Comparison of ENCODE assay signal across 10 cellular contexts in the genomic region with DNA sequence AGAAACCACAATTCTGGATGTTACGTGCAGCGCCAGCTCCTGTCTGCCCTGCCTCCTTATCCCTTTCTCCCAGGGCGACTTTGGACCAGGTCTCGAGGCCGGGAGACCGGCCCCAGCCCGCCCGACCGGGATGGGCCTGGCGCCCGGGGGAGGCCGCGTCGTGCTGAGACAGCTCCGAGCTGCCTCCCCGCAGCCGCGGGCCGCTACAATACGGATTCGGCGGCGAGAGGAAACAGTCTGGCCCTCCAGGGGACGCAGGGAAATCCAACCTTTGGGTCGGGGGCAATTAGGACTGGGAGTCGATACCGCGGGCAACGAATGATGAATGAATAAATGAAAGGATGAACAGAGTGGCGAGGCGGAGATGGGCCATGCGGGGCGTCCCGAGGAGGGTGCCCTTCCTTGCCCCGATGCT. TPM values are rescaled to one million over a fixed set of nuclear protein-coding genes. Genes with fewer than 3 reads are reported as not detected.
DNase-seq lines count a peak whose midpoint lies in the region; ATAC-seq and TF ChIP-seq lines count a peak whose summit lies in the region.
"Had no signal": no experiment of that assay in that cellular context is flagged by ENCODE, and none has a peak within 500 bp of the region (broad histone marks: within the 10 kb centered on the region; RNA-seq: fewer than 3 reads in every experiment).

No MANE protein-coding gene starts in this region.

- H3K79me2 ChIP-seq in hepatocyte: no peaks in the 10 kb centered on the region

- no peak for DNase-seq in hepatocyte (ENCODE audit: low spot score)
- no peak for DNase-seq in retinal pigment epithelial cell (ENCODE audit: low read depth)
- DNase-seq in activated gamma-delta T cell treated with Interleukin-2 at 50 U/mL for 16 hours: no peak
- no peak for DNase-seq in omental fat pad (ENCODE audit: low spot score)
- DNase-seq in NCI-H2107 (lab: John Stamatoyannopoulos, UW): no peak
- no peak for DNase-seq in T-helper 9 cell
- DNase-seq: SHP77 treated with DMSO at 0.1 percent for 48 hours had no signal

- no peaks in the 10 kb centered on the region for H3K9me3 Mint-ChIP-seq in activated T-helper 17 cell treated with anti-CD3 and anti-CD28 coated beads, Interleukin-2, amount 50 U/mL, for 72 hours
- H3K9me3 Mint-ChIP-seq: central memory CD8-positive, alpha-beta T cell had no signal

- H3K4me1 Mint-ChIP-seq in activated T-helper 17 cell treated with anti-CD3 and anti-CD28 coated beads, Interleukin-2, amount 50 U/mL, for 72 hours: peaks cover 18% of the 10 kb centered on the region

- no peak overlapping the region for H3K4me3 Mint-ChIP-seq in activated T-helper 17 cell treated with anti-CD3 and anti-CD28 coated beads, Interleukin-2, amount 50 U/mL, for 72 hours

- H4K20me1 ChIP-seq in hepatocyte (ENCODE audit: insufficient read depth, poor library complexity, severe bottlenecking): no peaks in the 10 kb centered on the region

- H3K9ac ChIP-seq in ES-I3 (ENCODE audit: low read depth, low read length): peak overlapping the region; percentile 71

- H3K36me3 ChIP-seq in ES-I3 (ENCODE audit: insufficient read depth, low read length) (peaks cover 4% of the 10 kb centered on the region; the same call in 1 of the 2 replicates), hepatocyte (replicated peaks; ENCODE audit: insufficient read depth, low read depth) (no peaks in the 10 kb centered on the region)

- peak; percentile 1 for ATAC-seq in activated T-helper 17 cell treated with anti-CD3 and anti-CD28 coated beads, Interleukin-2, amount 50 U/mL, for 72 hours (replicated peaks)
- no peak for ATAC-seq in omental fat pad (ENCODE audit: low FRiP score)

- peaks cover 45% of the 10 kb centered on the region for H3K36me3 Mint-ChIP-seq in activated T-helper 17 cell treated with anti-CD3 and anti-CD28 coated beads, Interleukin-2, amount 50 U/mL, for 72 hours (ENCODE audit: low read depth)

- no peaks in the 10 kb centered on the region for H3K9me2 ChIP-seq in hepatocyte (replicated peaks; ENCODE audit: insufficient read depth)

- no peaks in the 10 kb centered on the region for H3K27me3 Mint-ChIP-seq in activated T-helper 17 cell treated with anti-CD3 and anti-CD28 coated beads, Interleukin-2, amount 50 U/mL, for 72 hours

- peaks cover 3% of the 10 kb centered on the region; the same call in 1 of the 2 replicates for H3K4me1 ChIP-seq in ES-I3 (ENCODE audit: insufficient read depth, low read length)
- H3K4me1 ChIP-seq in hepatocyte (ENCODE audit: insufficient read depth): no peaks in the 10 kb centered on the region

- H3K27ac Mint-ChIP-seq in activated T-helper 17 cell treated with anti-CD3 and anti-CD28 coated beads, Interleukin-2, amount 50 U/mL, for 72 hours: peak overlapping the region; percentile 52

- H2AFZ ChIP-seq in hepatocyte: peak overlapping the region; percentile 68

- peaks cover 13% of the 10 kb centered on the region for H3K27me3 ChIP-seq in hepatocyte

- H3K4me3 ChIP-seq in hepatocyte (peak overlapping the region; percentile 36), retinal pigment epithelial cell (ENCODE audit: low read length) (peak overlapping the region; percentile 43)

- WGBS in hepatocyte (ENCODE audit: low lambda C conversion rate, missing lambda C conversion rate): 10% methylated on average over 35 of the region's 35 CpGs

- H3K27ac ChIP-seq in hepatocyte: no peak overlapping the region

- H3K4me2 ChIP-seq in hepatocyte: peak overlapping the region; percentile 91

- H3K9me3 ChIP-seq in ES-I3 (ENCODE audit: control insufficient read depth, insufficient read depth, low read length) (no peaks in the 10 kb centered on the region), hepatocyte (ENCODE audit: low read depth) (no peaks in the 10 kb centered on the region)

- TF ChIP-seq CTCF in hepatocyte (IDR thresholded peaks at IDR 0.05; ENCODE audit: poor library complexity) (no peak), retinal pigment epithelial cell (conservative IDR thresholded peaks at IDR 0.05; ENCODE audit: low read depth, low read length) (no peak), omental fat pad (IDR thresholded peaks at IDR 0.05) (no peak)

RNA-seq across cellular contexts. Expression of gene GRAMD2A, which starts 0.5 kb away (rescaled TPM):
- total RNA-seq in activated T-helper 17 cell treated with anti-CD3 and anti-CD28 coated beads, Interleukin-2, amount 50 U/mL, for 72 hours: under 1 TPM in 1 of 2 donors, not detected in 1; 0.50 TPM
- total RNA-seq in hepatocyte (2.2 and 4.4 TPM in 2 replicates), omental fat pad (under 1 TPM in 3 of 4 donors, not detected in 1; 0.19 to 0.46 (median 0.24) TPM)
- 4.6 and 7.9 TPM in 2 replicates for polyA plus RNA-seq in hepatocyte

RNA-seq across cellular contexts. Expression of gene PKM, which starts 33.9 kb away (rescaled TPM):
- total RNA-seq in activated T-helper 17 cell treated with anti-CD3 and anti-CD28 coated beads, Interleukin-2, amount 50 U/mL, for 72 hours: 1,000 to 10,000 TPM; 2,571 to 3,146 TPM
- total RNA-seq in hepatocyte: 314 and 332 TPM in 2 replicates
- polyA plus RNA-seq in hepatocyte: 376 and 403 TPM in 2 replicates
- 100 to 1,000 TPM; 200 to 534 (median 205) TPM for total RNA-seq in omental fat pad
